Comparison of ENCODE assay signal across 16 cellular contexts in genomic region chr3:49882182-49882581, GRCh38. TPM values are rescaled to one million over a fixed set of nuclear protein-coding genes. Genes with fewer than 3 reads are reported as not detected.
DNase-seq lines count a peak whose midpoint lies in the region; ATAC-seq and TF ChIP-seq lines count a peak whose summit lies in the region.
"Had no signal": no experiment of that assay in that cellular context is flagged by ENCODE, and none has a peak within 500 bp of the region (broad histone marks: within the 10 kb centered on the region; RNA-seq: fewer than 3 reads in every experiment).

No MANE protein-coding gene starts in this region.

- no peak for DNase-seq in Calu3
- DNase-seq in NOMO-1 (lab: John Stamatoyannopoulos, UW; ENCODE audit: unreplicated experiment in 2 of 2) = peak; percentile 76 to 78
- peak; percentile 41 for DNase-seq in fibroblast of peridontal ligament (ENCODE audit: extremely low read depth)
- DNase-seq in mesenchymal stem cell = peak; percentile 42
- no peak for DNase-seq in activated effector memory CD4-positive, alpha-beta T cell treated with Interleukin-2 at 50 U/mL for 16 hours
- DNase-seq in NCI-H524 treated with DMSO at 0.1 percent for 48 hours (lab: John Stamatoyannopoulos, UW) = no peak
- no peak for DNase-seq in amygdala (lab: John Stamatoyannopoulos, UW)
- DNase-seq: activated T-cell treated with anti-CD3 and anti-CD28 coated beads, Interleukin-2, amount 50 U/mL, for 24 hours; DMS153; head of caudate nucleus; kidney; NCI-H1417; SK-N-SH had no signal

- H3K9ac ChIP-seq in mesenchymal stem cell (ENCODE audit: low read length) = no peak overlapping the region
- H3K9ac ChIP-seq: SK-N-SH had no signal

- WGBS in mesenchymal stem cell = 56% methylated on average over 6 of the region's 6 CpGs

- no peaks in the 10 kb centered on the region for H3K9me3 ChIP-seq in mesenchymal stem cell (ENCODE audit: control insufficient read depth, low read length)
- H3K9me3 ChIP-seq: prostate gland, SK-N-SH had no signal

- no peaks in the 10 kb centered on the region for H3K4me1 ChIP-seq in mesenchymal stem cell (ENCODE audit: control insufficient read depth, insufficient read depth, low read depth, low read length)
- H3K4me1 ChIP-seq: prostate gland had no signal

- H2BK5ac ChIP-seq in mesenchymal stem cell (ENCODE audit: low read depth, low read length, poor library complexity, severe bottlenecking) = no peak overlapping the region

- peak overlapping the region in 1 of 2 experiments; percentile 51 for H3K23ac ChIP-seq in mesenchymal stem cell (ENCODE audit: low read length in 2 of 2)

- H3K36me3 Mint-ChIP-seq in Calu3 (ENCODE audit: insufficient read depth, unreplicated experiment) = peaks cover 38% of the 10 kb centered on the region

- H2AFZ ChIP-seq in mesenchymal stem cell (ENCODE audit: low read depth, low read length) = no peak overlapping the region

- H3K4me1 Mint-ChIP-seq in Calu3 (ENCODE audit: low read depth, unreplicated experiment) = no peaks in the 10 kb centered on the region

- peaks cover 29 to 33% of the 10 kb centered on the region in 2 experiments for H3K27me3 ChIP-seq in mesenchymal stem cell (ENCODE audit: control insufficient read depth in 1 of 2, insufficient read depth in 1 of 2, low read length in 2 of 2)

- ATAC-seq in GM18867 (IDR thresholded peaks at IDR 0.05; ENCODE audit: unreplicated experiment) = no peak

- no peaks in the 10 kb centered on the region for H3K79me1 ChIP-seq in mesenchymal stem cell (replicated peaks; ENCODE audit: low read length, poor library complexity, severe bottlenecking)

- no peak overlapping the region for H3K4ac ChIP-seq in mesenchymal stem cell (ENCODE audit: low read depth in 1 of 2, low read length in 2 of 2)

- intact Hi-C loops in Calu3 (cut with micrococcal nuclease; ENCODE audit: unreplicated experiment) = no loop called here

- H4K91ac ChIP-seq in mesenchymal stem cell (ENCODE audit: low read length) = no peak overlapping the region

- no peak overlapping the region for H2BK120ac ChIP-seq in mesenchymal stem cell (ENCODE audit: low read depth, low read length)

- H3K27ac ChIP-seq in mesenchymal stem cell (ENCODE audit: low read length, poor library complexity, severe bottlenecking) = no peak overlapping the region
- H3K27ac ChIP-seq: prostate gland had no signal

- H3K18ac ChIP-seq in mesenchymal stem cell (ENCODE audit: low read depth in 1 of 2, low read length in 2 of 2) = no peak overlapping the region

- H3K14ac ChIP-seq in mesenchymal stem cell (ENCODE audit: low read length in 2 of 2) = no peak overlapping the region

- no peaks in the 10 kb centered on the region for H3K27me3 Mint-ChIP-seq in Calu3 (ENCODE audit: unreplicated experiment)
- H3K27me3 Mint-ChIP-seq: activated T-cell treated with anti-CD3 and anti-CD28 coated beads, Interleukin-2, amount 50 U/mL, for 24 hours had no signal

- H4K8ac ChIP-seq in mesenchymal stem cell (ENCODE audit: low read length) = no peak overlapping the region

- no peak overlapping the region for H3K4me3 Mint-ChIP-seq in Calu3 (ENCODE audit: low read depth, unreplicated experiment)
- H3K4me3 Mint-ChIP-seq: activated T-cell treated with anti-CD3 and anti-CD28 coated beads, Interleukin-2, amount 50 U/mL, for 24 hours had no signal

- peak overlapping the region; percentile 38 for H3K27ac Mint-ChIP-seq in Calu3 (ENCODE audit: unreplicated experiment)
- H3K27ac Mint-ChIP-seq: activated T-cell treated with anti-CD3 and anti-CD28 coated beads, Interleukin-2, amount 50 U/mL, for 24 hours had no signal

- no peaks in the 10 kb centered on the region for H3K36me3 ChIP-seq in mesenchymal stem cell (ENCODE audit: control insufficient read depth in 1 of 2, insufficient read depth in 2 of 2, low read depth in 1 of 2, low read length in 2 of 2)
- H3K36me3 ChIP-seq: prostate gland had no signal

- H2BK15ac ChIP-seq in mesenchymal stem cell (ENCODE audit: low read depth, poor library complexity, severe bottlenecking) = no peak overlapping the region

- no peak overlapping the region for H3K4me2 ChIP-seq in mesenchymal stem cell (ENCODE audit: low read length, poor library complexity, severe bottlenecking)
- H3K4me2 ChIP-seq: SK-N-SH had no signal

- no peak overlapping the region for H2AK5ac ChIP-seq in mesenchymal stem cell (ENCODE audit: low read length, severe bottlenecking)

- no peak overlapping the region for H2BK12ac ChIP-seq in mesenchymal stem cell (ENCODE audit: low read length in 2 of 2)

- H3K9me3 Mint-ChIP-seq in Calu3 (ENCODE audit: low read depth, unreplicated experiment) = peaks cover 2% of the 10 kb centered on the region
- H3K9me3 Mint-ChIP-seq: activated T-cell treated with anti-CD3 and anti-CD28 coated beads, Interleukin-2, amount 50 U/mL, for 24 hours had no signal

- no peak for TF ChIP-seq CTCF in Calu3 (IDR thresholded peaks at IDR 0.05; ENCODE audit: unreplicated experiment)

- CTCF ChIA-PET in Calu3 (lab: Charles Lee) = interaction anchor here (0.6 to 0.9 kb wide), 2 partner anchors 18 to 74 kb away, joined by 3 read pairs; no protein-coding TSS in a partner anchor

- H3K4me3 ChIP-seq in mesenchymal stem cell (ENCODE audit: insufficient read depth in 1 of 2, low read depth in 1 of 2, low read length in 2 of 2) = no peak overlapping the region
- H3K4me3 ChIP-seq: prostate gland had no signal

- no TSS peak for BruUV-seq in Calu3 (replicated peaks; lab: Mats Ljungman, UMichigan)

RNA-seq across cellular contexts. Expression of gene CAMKV, which starts 12.5 kb away (rescaled TPM):
- total RNA-seq in Calu3 (2022) = 0.38 and 0.83 TPM in 2 replicates
- 0.01 TPM for polyA plus RNA-seq in mesenchymal stem cell (2013, experiment 1 of 2)
- not detected for polyA plus RNA-seq in mesenchymal stem cell (2013, experiment 2 of 2)
- total RNA-seq: endothelial cell of umbilical vein had no signal
- polyA plus RNA-seq: endothelial cell of umbilical vein had no signal

RNA-seq across cellular contexts. Expression of gene MST1R, which starts 21.5 kb away (rescaled TPM):
- 169 and 218 TPM in 2 replicates for total RNA-seq in Calu3 (2022)
- 0.36 TPM for polyA plus RNA-seq in mesenchymal stem cell (2013, experiment 1 of 2)
- polyA plus RNA-seq in mesenchymal stem cell (2013, experiment 2 of 2) = 0.12 TPM

RNA-seq across cellular contexts. Expression of gene TRAIP, which starts 25.8 kb away (rescaled TPM):
- 28.2 and 29.7 TPM in 2 replicates for total RNA-seq in Calu3 (2022)
- 2.3 TPM for polyA plus RNA-seq in mesenchymal stem cell (2013, experiment 1 of 2)
- 1.8 TPM for polyA plus RNA-seq in mesenchymal stem cell (2013, experiment 2 of 2)

RNA-seq across cellular contexts. Expression of gene MON1A, which starts 47.4 kb away (rescaled TPM):
- 8.4 and 10.6 TPM in 2 replicates for total RNA-seq in Calu3 (2022)
- polyA plus RNA-seq in mesenchymal stem cell (2013, experiment 1 of 2) = 8.5 TPM
- 9.1 TPM for polyA plus RNA-seq in mesenchymal stem cell (2013, experiment 2 of 2)

RNA-seq across cellular contexts. Expression of gene RBM6, which starts 57.8 kb away (rescaled TPM):
- total RNA-seq in Calu3 (2022) = 69.6 and 72.1 TPM in 2 replicates
- polyA plus RNA-seq in mesenchymal stem cell (2013, experiment 1 of 2) = 38.8 TPM
- polyA plus RNA-seq in mesenchymal stem cell (2013, experiment 2 of 2) = 40.7 TPM

Comparison
In these comparisons a context has a peak if more than half of its experiments do, and no peak if none do; other contexts are left out.
1. DNase-seq: peak in NOMO-1 (2 of 2), fibroblast of peridontal ligament (single experiment) and mesenchymal stem cell (single experiment); none in Calu3 (single experiment), activated effector memory CD4-positive, alpha-beta T cell treated with Interleukin-2 at 50 U/mL for 16 hours (single experiment), NCI-H524 treated with DMSO at 0.1 percent for 48 hours (single experiment) and amygdala (0 of 56).